In genomic region chr3:48563382-48563918, GRCh38 we compare ENCODE assay signal across 1 cellular context.
TF ChIP-seq lines count a peak whose summit lies in the region.

Gene UCN2 (minus strand): TSS chr3:48563781. CDS start chr3:48563124, 657 bp downstream.

TF ChIP-seq in GM23338, 12 proteins besides CTCF, POLR2A, EP300 and RAD21:
- TF ChIP-seq, protein P1, sequence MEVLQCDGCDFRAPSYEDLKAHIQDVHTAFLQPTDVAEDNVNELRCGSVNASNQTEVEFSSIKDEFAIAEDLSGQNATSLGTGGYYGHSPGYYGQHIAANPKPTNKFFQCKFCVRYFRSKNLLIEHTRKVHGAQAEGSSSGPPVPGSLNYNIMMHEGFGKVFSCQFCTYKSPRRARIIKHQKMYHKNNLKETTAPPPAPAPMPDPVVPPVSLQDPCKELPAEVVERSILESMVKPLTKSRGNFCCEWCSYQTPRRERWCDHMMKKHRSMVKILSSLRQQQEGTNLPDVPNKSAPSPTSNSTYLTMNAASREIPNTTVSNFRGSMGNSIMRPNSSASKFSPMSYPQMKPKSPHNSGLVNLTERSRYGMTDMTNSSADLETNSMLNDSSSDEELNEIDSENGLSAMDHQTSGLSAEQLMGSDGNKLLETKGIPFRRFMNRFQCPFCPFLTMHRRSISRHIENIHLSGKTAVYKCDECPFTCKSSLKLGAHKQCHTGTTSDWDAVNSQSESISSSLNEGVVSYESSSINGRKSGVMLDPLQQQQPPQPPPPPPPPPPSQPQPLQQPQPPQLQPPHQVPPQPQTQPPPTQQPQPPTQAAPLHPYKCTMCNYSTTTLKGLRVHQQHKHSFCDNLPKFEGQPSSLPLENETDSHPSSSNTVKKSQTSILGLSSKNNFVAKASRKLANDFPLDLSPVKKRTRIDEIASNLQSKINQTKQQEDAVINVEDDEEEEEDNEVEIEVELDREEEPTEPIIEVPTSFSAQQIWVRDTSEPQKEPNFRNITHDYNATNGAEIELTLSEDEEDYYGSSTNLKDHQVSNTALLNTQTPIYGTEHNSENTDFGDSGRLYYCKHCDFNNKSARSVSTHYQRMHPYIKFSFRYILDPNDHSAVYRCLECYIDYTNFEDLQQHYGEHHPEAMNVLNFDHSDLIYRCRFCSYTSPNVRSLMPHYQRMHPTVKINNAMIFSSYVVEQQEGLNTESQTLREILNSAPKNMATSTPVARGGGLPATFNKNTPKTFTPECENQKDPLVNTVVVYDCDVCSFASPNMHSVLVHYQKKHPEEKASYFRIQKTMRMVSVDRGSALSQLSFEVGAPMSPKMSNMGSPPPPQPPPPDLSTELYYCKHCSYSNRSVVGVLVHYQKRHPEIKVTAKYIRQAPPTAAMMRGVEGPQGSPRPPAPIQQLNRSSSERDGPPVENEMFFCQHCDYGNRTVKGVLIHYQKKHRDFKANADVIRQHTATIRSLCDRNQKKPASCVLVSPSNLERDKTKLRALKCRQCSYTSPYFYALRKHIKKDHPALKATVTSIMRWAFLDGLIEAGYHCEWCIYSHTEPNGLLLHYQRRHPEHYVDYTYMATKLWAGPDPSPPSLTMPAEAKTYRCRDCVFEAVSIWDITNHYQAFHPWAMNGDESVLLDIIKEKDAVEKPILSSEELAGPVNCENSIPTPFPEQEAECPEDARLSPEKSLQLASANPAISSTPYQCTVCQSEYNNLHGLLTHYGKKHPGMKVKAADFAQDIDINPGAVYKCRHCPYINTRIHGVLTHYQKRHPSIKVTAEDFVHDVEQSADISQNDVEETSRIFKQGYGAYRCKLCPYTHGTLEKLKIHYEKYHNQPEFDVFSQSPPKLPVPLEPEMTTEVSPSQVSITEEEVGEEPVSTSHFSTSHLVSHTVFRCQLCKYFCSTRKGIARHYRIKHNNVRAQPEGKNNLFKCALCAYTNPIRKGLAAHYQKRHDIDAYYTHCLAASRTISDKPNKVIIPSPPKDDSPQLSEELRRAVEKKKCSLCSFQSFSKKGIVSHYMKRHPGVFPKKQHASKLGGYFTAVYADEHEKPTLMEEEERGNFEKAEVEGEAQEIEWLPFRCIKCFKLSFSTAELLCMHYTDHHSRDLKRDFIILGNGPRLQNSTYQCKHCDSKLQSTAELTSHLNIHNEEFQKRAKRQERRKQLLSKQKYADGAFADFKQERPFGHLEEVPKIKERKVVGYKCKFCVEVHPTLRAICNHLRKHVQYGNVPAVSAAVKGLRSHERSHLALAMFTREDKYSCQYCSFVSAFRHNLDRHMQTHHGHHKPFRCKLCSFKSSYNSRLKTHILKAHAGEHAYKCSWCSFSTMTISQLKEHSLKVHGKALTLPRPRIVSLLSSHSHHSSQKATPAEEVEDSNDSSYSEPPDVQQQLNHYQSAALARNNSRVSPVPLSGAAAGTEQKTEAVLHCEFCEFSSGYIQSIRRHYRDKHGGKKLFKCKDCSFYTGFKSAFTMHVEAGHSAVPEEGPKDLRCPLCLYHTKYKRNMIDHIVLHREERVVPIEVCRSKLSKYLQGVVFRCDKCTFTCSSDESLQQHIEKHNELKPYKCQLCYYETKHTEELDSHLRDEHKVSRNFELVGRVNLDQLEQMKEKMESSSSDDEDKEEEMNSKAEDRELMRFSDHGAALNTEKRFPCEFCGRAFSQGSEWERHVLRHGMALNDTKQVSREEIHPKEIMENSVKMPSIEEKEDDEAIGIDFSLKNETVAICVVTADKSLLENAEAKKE (CRISPR knock-in tag; IDR thresholded peaks at IDR 0.05) = no peak
